In genomic region chr4:102717448-102718092, GRCh38 we compare ENCODE assay signal across 15 cellular contexts. TPM values are rescaled to one million over a fixed set of nuclear protein-coding genes. Genes with fewer than 3 reads are reported as not detected.
DNase-seq lines count a peak whose midpoint lies in the region; ATAC-seq, FAIRE-seq and TF ChIP-seq lines count a peak whose summit lies in the region.
"Had no signal": no experiment of that assay in that cellular context is flagged by ENCODE, and none has a peak within 500 bp of the region (broad histone marks: within the 10 kb centered on the region; RNA-seq: fewer than 3 reads in every experiment).

No MANE protein-coding gene starts in this region.

- intact Hi-C loops in psoas muscle (cut with DNase I) = no loop called here
- intact Hi-C loops in Right ventricle myocardium superior (cut with DNase I) = no loop called here

- no peaks in the 10 kb centered on the region for H3K4me1 ChIP-seq in psoas muscle
- H3K4me1 ChIP-seq in neuronal stem cell (ENCODE audit: control insufficient read depth in 2 of 2, insufficient read depth in 1 of 2, low read depth in 1 of 2, low read length in 2 of 2) = no peaks in the 10 kb centered on the region

- H3K4me2 ChIP-seq in neuronal stem cell (ENCODE audit: insufficient read depth, low read length, poor library complexity, severe bottlenecking) = no peak overlapping the region

- H3K79me1 ChIP-seq in neuronal stem cell (ENCODE audit: low read depth, low read length) = no peaks in the 10 kb centered on the region

- no peak for DNase-seq in GM18507 (ENCODE audit: extremely low spot score, insufficient read length, low read depth)
- no peak for DNase-seq in psoas muscle
- no peak for DNase-seq in Right ventricle myocardium superior
- DNase-seq in NCI-H1105 treated with DMSO at 0.1 percent for 48 hours (lab: John Stamatoyannopoulos, UW) = no peak
- DNase-seq in neuronal stem cell (ENCODE audit: low spot score) = no peak
- no peak for DNase-seq in type B pancreatic cell (ENCODE audit: extremely low spot score, unreplicated experiment)
- DNase-seq: activated naive CD4-positive, alpha-beta T cell; left cardiac atrium; occipital lobe; OCI-M1; stimulated activated naive CD8-positive, alpha-beta T cell treated with anti-CD3 and anti-CD28 coated beads, Interleukin-15, Interleukin-2, amounts not matched to agents 100 U/mL and 50 U/mL, for 24 hours; T1000 had no signal

- H3K4me3 Mint-ChIP-seq in type B pancreatic cell = no peak overlapping the region

- no peak overlapping the region for H2BK12ac ChIP-seq in neuronal stem cell (ENCODE audit: low read length)

- no peak overlapping the region for H2BK15ac ChIP-seq in neuronal stem cell (ENCODE audit: low read length)

- no peak overlapping the region for H2BK5ac ChIP-seq in neuronal stem cell (ENCODE audit: low read length)

- H3K18ac ChIP-seq in neuronal stem cell (ENCODE audit: low read length) = no peak overlapping the region

- H2AFZ ChIP-seq in neuronal stem cell (ENCODE audit: low read length) = no peak overlapping the region

- 27 to 42% (median 29%) methylated on average over 1 of the region's 1 CpG for WGBS in psoas muscle, 3 donors
- no CpG with 5 or more reads among the region's 1 CpG for WGBS in neuronal stem cell (ENCODE audit: extremely low coverage in 2 of 2, insufficient read length in 2 of 2, insufficient replicate concordance in 1 of 2), 2 donors

- H3K27ac ChIP-seq in psoas muscle (no peak overlapping the region), neuronal stem cell (replicated peaks; ENCODE audit: low read length) (no peak overlapping the region)
- H3K27ac ChIP-seq: C4-2B had no signal

- no peaks in the 10 kb centered on the region for H3K27me3 ChIP-seq in psoas muscle (ENCODE audit: insufficient read depth in 3 of 3, low read length in 2 of 3)
- H3K27me3 ChIP-seq in neuronal stem cell (ENCODE audit: control insufficient read depth in 3 of 3, insufficient read depth in 3 of 3, low read depth in 1 of 3, low read length in 3 of 3) = no peaks in the 10 kb centered on the region

- peak; percentile 67 for FAIRE-seq in GM18507 (lab: Jason Lieb, UNC)

- H2BK120ac ChIP-seq in neuronal stem cell (ENCODE audit: low read depth, low read length) = no peak overlapping the region

- no peak overlapping the region for H3K23ac ChIP-seq in neuronal stem cell (ENCODE audit: low read depth, low read length, poor library complexity)

- H3K4me3 ChIP-seq in psoas muscle (no peak overlapping the region), neuronal stem cell (ENCODE audit: low read length in 2 of 2) (no peak overlapping the region)

- H3K4me1 Mint-ChIP-seq in type B pancreatic cell (ENCODE audit: unreplicated experiment) = peaks cover 11% of the 10 kb centered on the region

- no peak overlapping the region for H4K91ac ChIP-seq in neuronal stem cell (ENCODE audit: low read depth, low read length, poor library complexity)

- H3K36me3 ChIP-seq in psoas muscle (ENCODE audit: insufficient read depth in 1 of 2, low read depth in 1 of 2) (peaks cover 0 to 9% of the 10 kb centered on the region in 2 donors), neuronal stem cell (replicated peaks in 1 of 2; ENCODE audit: control insufficient read depth in 2 of 2, insufficient read depth in 2 of 2, low read length in 2 of 2) (peaks cover 3 to 17% of the 10 kb centered on the region in 2 donors)

- H3K27me3 Mint-ChIP-seq in type B pancreatic cell = no peaks in the 10 kb centered on the region

- H3K36me3 Mint-ChIP-seq in type B pancreatic cell = peaks cover 13% of the 10 kb centered on the region

- no peak overlapping the region for H3K9ac ChIP-seq in neuronal stem cell (ENCODE audit: low read depth, low read length, poor library complexity)

- H3K9me3 Mint-ChIP-seq in type B pancreatic cell = peaks cover 3% of the 10 kb centered on the region

- no peak overlapping the region for H4K8ac ChIP-seq in neuronal stem cell (ENCODE audit: low read depth, low read length)

- H3K27ac Mint-ChIP-seq in type B pancreatic cell = no peak overlapping the region

- ATAC-seq in HG03460 (IDR thresholded peaks at IDR 0.05; ENCODE audit: unreplicated experiment) = peak; percentile 57
- ATAC-seq in esophagus mucosa = peak; percentile 55
- peak in 3 of 4 donors; percentile 72 to 96 (median 91) for ATAC-seq in psoas muscle
- no peak for ATAC-seq in Right ventricle myocardium superior (ENCODE audit: poor library complexity)
- ATAC-seq: stimulated activated naive CD8-positive, alpha-beta T cell treated with anti-CD3 and anti-CD28 coated beads, Interleukin-15, Interleukin-2, amounts not matched to agents 100 U/mL and 50 U/mL, for 24 hours had no signal

- no peak for TF ChIP-seq CTCF in psoas muscle (IDR thresholded peaks at IDR 0.05)
- TF ChIP-seq CTCF in type B pancreatic cell (conservative IDR thresholded peaks at IDR 0.05) = no peak

- H2AK5ac ChIP-seq in neuronal stem cell (ENCODE audit: low read depth, low read length) = no peak overlapping the region

- no peak overlapping the region for H3K4ac ChIP-seq in neuronal stem cell (ENCODE audit: low read length)

- no peak overlapping the region for H3K14ac ChIP-seq in neuronal stem cell (ENCODE audit: low read length)

- H3K9me3 ChIP-seq in psoas muscle (no peaks in the 10 kb centered on the region), neuronal stem cell (replicated peaks in 1 of 2; ENCODE audit: control insufficient read depth in 2 of 2, insufficient read depth in 1 of 2, low read depth in 1 of 2, low read length in 2 of 2) (peaks cover 2 to 6% of the 10 kb centered on the region in 2 donors)

RNA-seq across cellular contexts. Expression of gene MANBA, which starts 43.2 kb away (rescaled TPM):
- total RNA-seq in esophagus mucosa (10.7 TPM), psoas muscle (10 to 100 TPM in 2 of 4 donors, 1 to 10 TPM in 2; 3.5 to 11.9 (median 8.2) TPM), Right ventricle myocardium superior (22.4 TPM), type B pancreatic cell (ENCODE audit: low replicate concordance) (32.4 and 38.0 TPM in 2 replicates)
- 1 to 10 TPM; 3.1 to 4.8 (median 4.2) TPM for polyA plus RNA-seq in psoas muscle
- 20.2 TPM for polyA plus RNA-seq in neuronal stem cell (2013, experiment 1 of 2)
- polyA plus RNA-seq in neuronal stem cell (2013, experiment 2 of 2) = 20.9 TPM
